8 cellular contexts compared by ENCODE assay signal in genomic region chr3:186783070-186783730, GRCh38.
DNase-seq lines count a peak whose midpoint lies in the region; ATAC-seq and TF ChIP-seq lines count a peak whose summit lies in the region.

Gene EIF4A2 (plus strand): TSS chr3:186783577. CDS start chr3:186783611, 34 bp downstream.

- peak within 1 kb of the TSS; percentile 98 for H3K27ac Mint-ChIP-seq in activated naive CD4-positive, alpha-beta T cell treated with anti-CD3 and anti-CD28 coated beads, Interleukin-2, amount 50 U/mL, for 24 hours

- peak; percentile 53 for ATAC-seq in HG02610 (IDR thresholded peaks at IDR 0.05; ENCODE audit: unreplicated experiment)

- peak within 1 kb of the TSS; percentile 97 for H3K4me3 Mint-ChIP-seq in activated naive CD4-positive, alpha-beta T cell treated with anti-CD3 and anti-CD28 coated beads, Interleukin-2, amount 50 U/mL, for 24 hours

- peaks cover 27% of the 10 kb centered on the region for H3K36me3 ChIP-seq in GM06990 (ENCODE audit: control insufficient read depth, insufficient read depth, low read length)

- H3K36me3 Mint-ChIP-seq in activated naive CD4-positive, alpha-beta T cell treated with anti-CD3 and anti-CD28 coated beads, Interleukin-2, amount 50 U/mL, for 24 hours: peaks cover 41% of the 10 kb centered on the region

- H3K9me3 Mint-ChIP-seq in activated naive CD4-positive, alpha-beta T cell treated with anti-CD3 and anti-CD28 coated beads, Interleukin-2, amount 50 U/mL, for 24 hours: no peaks in the 10 kb centered on the region

- no peaks in the 10 kb centered on the region for H3K27me3 Mint-ChIP-seq in activated naive CD4-positive, alpha-beta T cell treated with anti-CD3 and anti-CD28 coated beads, Interleukin-2, amount 50 U/mL, for 24 hours

- peaks cover 36% of the 10 kb centered on the region for H3K4me1 Mint-ChIP-seq in activated naive CD4-positive, alpha-beta T cell treated with anti-CD3 and anti-CD28 coated beads, Interleukin-2, amount 50 U/mL, for 24 hours

- no peak for TF ChIP-seq CTCF in GM06990 (IDR thresholded peaks at IDR 0.05; ENCODE audit: insufficient read depth, low read length, poor library complexity, severe bottlenecking)

- DNase-seq in GM06990 (ENCODE audit: extremely low read depth, insufficient read length) (peak; percentile 93), NCI-H1105 (lab: John Stamatoyannopoulos, UW) (peak; percentile 92), SKM-1 (lab: John Stamatoyannopoulos, UW; ENCODE audit: unreplicated experiment) (peak; percentile 56), germinal center (ENCODE audit: low spot score) (peak; percentile 90), nucleus accumbens (lab: John Stamatoyannopoulos, UW) (peak; percentile 6 to 94 (median 84)), substantia nigra (lab: John Stamatoyannopoulos, UW) (peak; percentile 41 to 95 (median 82))

- peak within 1 kb of the TSS; percentile 100 for H3K27ac ChIP-seq in substantia nigra (ENCODE audit: low read depth, low read length, poor library complexity, severe bottlenecking)

- H3K4me3 ChIP-seq in GM06990 (replicated peaks; ENCODE audit: low read depth, low read length): peak within 1 kb of the TSS; percentile 100

- H3K27me3 ChIP-seq in GM06990 (replicated peaks; ENCODE audit: control insufficient read depth, insufficient read depth, low read length): no peaks in the 10 kb centered on the region

Comparison
In these comparisons a context has a peak if more than half of its experiments do, and no peak if none do; other contexts are left out.
1. Peak in every context shown above with its lines: DNase-seq, ATAC-seq, H3K4me3 ChIP-seq and H3K27ac ChIP-seq.